Comparison of ENCODE assay signal across 8 cellular contexts in genomic region chr20:1895674-1896496, GRCh38. TPM values are rescaled to one million over a fixed set of nuclear protein-coding genes. Genes with fewer than 3 reads are reported as not detected.
DNase-seq lines count a peak whose midpoint lies in the region; ATAC-seq, FAIRE-seq and TF ChIP-seq lines count a peak whose summit lies in the region.

No MANE protein-coding gene starts in this region.

- H3K27ac Mint-ChIP-seq in osteocyte (ENCODE audit: unreplicated experiment) = no peak overlapping the region

- H3K36me3 ChIP-seq in gastroesophageal sphincter = no peaks in the 10 kb centered on the region

- ATAC-seq in gastroesophageal sphincter (peak; percentile 34), HG02623 (IDR thresholded peaks at IDR 0.05; ENCODE audit: unreplicated experiment) (no peak)

- peak; percentile 45 for FAIRE-seq in GM12891 (lab: Jason Lieb, UNC)

- no peaks in the 10 kb centered on the region for H3K27me3 ChIP-seq in gastroesophageal sphincter

- H3K4me3 Mint-ChIP-seq in osteocyte (ENCODE audit: unreplicated experiment) = peak overlapping the region; percentile 78

- peaks cover 0 to 80% (median 7%) of the 10 kb centered on the region in 3 donors for H3K4me1 ChIP-seq in gastroesophageal sphincter

- no peak for DNase-seq in GM12891 (ENCODE audit: insufficient read length, low spot score)
- DNase-seq in SK-MEL-5 (ENCODE audit: low read depth, low spot score) = peak; percentile 76
- DNase-seq in osteocyte (ENCODE audit: extremely low spot score, unreplicated experiment) = no peak
- no peak for DNase-seq in COR-L47 (lab: John Stamatoyannopoulos, UW)
- no peak for DNase-seq in SKM-1 treated with dmso at 0.1 percent for 144 hours (lab: John Stamatoyannopoulos, UW; ENCODE audit: unreplicated experiment)
- no peak for DNase-seq in NCI-H2196 (lab: John Stamatoyannopoulos, UW; ENCODE audit: unreplicated experiment)

- TF ChIP-seq POLR2A in GM12891 (IDR thresholded peaks at IDR 0.05; ENCODE audit: low read depth, low read length) = no peak
- no peak for TF ChIP-seq POLR2A in gastroesophageal sphincter (IDR thresholded peaks at IDR 0.05)

- WGBS in gastroesophageal sphincter (ENCODE audit: low coverage in 1 of 2), 2 donors = 29 to 70% methylated on average over 2 to 8 of the region's 24 CpGs

- no peak for TF ChIP-seq CTCF in gastroesophageal sphincter (IDR thresholded peaks at IDR 0.05)
- TF ChIP-seq CTCF in osteocyte (IDR thresholded peaks at IDR 0.05) = no peak

- H3K9me3 ChIP-seq in gastroesophageal sphincter = no peaks in the 10 kb centered on the region

- no peaks in the 10 kb centered on the region for H3K27me3 Mint-ChIP-seq in osteocyte (ENCODE audit: unreplicated experiment)

- peaks cover 28% of the 10 kb centered on the region for H3K4me1 Mint-ChIP-seq in osteocyte (ENCODE audit: unreplicated experiment)

- H3K4me3 ChIP-seq in gastroesophageal sphincter = peak overlapping the region; percentile 80 to 83

- H3K27ac ChIP-seq in gastroesophageal sphincter = peak overlapping the region; percentile 84 to 99 (median 96)

- TF ChIP-seq EP300 in gastroesophageal sphincter (IDR thresholded peaks at IDR 0.05) = no peak

- H3K36me3 Mint-ChIP-seq in osteocyte (ENCODE audit: unreplicated experiment) = no peaks in the 10 kb centered on the region

- H3K9me3 Mint-ChIP-seq in osteocyte (ENCODE audit: unreplicated experiment) = no peaks in the 10 kb centered on the region

- in situ Hi-C loops in SK-MEL-5 (cut with HindIII; ENCODE audit: low pct_unique_long_range_greater_than_20kb, low sequenced_read_pairs) = no loop called here

TF ChIP-seq in GM12891, 5 proteins besides CTCF, POLR2A, EP300 and RAD21:
- no peak for TF ChIP-seq TAF1 (IDR thresholded peaks at IDR 0.05; ENCODE audit: low read depth, low read length)
- TF ChIP-seq PAX5 (IDR thresholded peaks at IDR 0.05; ENCODE audit: insufficient read depth, low read length, severe bottlenecking) = no peak
- no peak for TF ChIP-seq POU2F2 (IDR thresholded peaks at IDR 0.05; ENCODE audit: low read depth, low read length)
- TF ChIP-seq SPI1 (IDR thresholded peaks at IDR 0.05; ENCODE audit: low read depth, low read length) = no peak
- no peak for TF ChIP-seq POLR2AphosphoS5 (IDR thresholded peaks at IDR 0.05; ENCODE audit: low read depth, low read length)
TF ChIP-seq in GM12891: peak in this region for 0.

RNA-seq across cellular contexts. Expression of gene SIRPA, which starts 0.7 kb away (rescaled TPM):
- 3.3 TPM for polyA plus RNA-seq in GM12891 (2012; ENCODE audit: low read depth, missing spikeins)
- 67.8 and 74.7 TPM in 2 replicates for total RNA-seq in SK-MEL-5 (2014; rRNA removed; shearing (Covaris generic))
- polyA plus RNA-seq in SK-MEL-5 (2015; cell fraction: cytosol; rRNA removed) = 274 and 332 TPM in 2 replicates
- polyA plus RNA-seq in SK-MEL-5 (2015; cell fraction: nucleus; rRNA removed) = 102 and 109 TPM in 2 replicates
- 10 to 100 TPM; 11.7 to 31.7 (median 27.4) TPM for total RNA-seq in gastroesophageal sphincter
- 12.4 and 13.0 TPM in 2 replicates for total RNA-seq in osteocyte
